Comparison of ENCODE assay signal across 11 cellular contexts in genomic region chr5:127206320-127207113, GRCh38.
DNase-seq lines count a peak whose midpoint lies in the region; ATAC-seq and TF ChIP-seq lines count a peak whose summit lies in the region.
"Had no signal": no experiment of that assay in that cellular context is flagged by ENCODE, and none has a peak within 500 bp of the region (broad histone marks: within the 10 kb centered on the region; RNA-seq: fewer than 3 reads in every experiment).

No MANE protein-coding gene starts in this region.

- no peak for TF ChIP-seq CTCF in astrocyte of the spinal cord (IDR thresholded peaks at IDR 0.05; ENCODE audit: low read depth, low read length)
- TF ChIP-seq CTCF in heart left ventricle (IDR thresholded peaks at IDR 0.05), result no peak

- peak; percentile 15 for DNase-seq in COR-L47 (lab: John Stamatoyannopoulos, UW)
- DNase-seq in MG63, result peak; percentile 53
- DNase-seq in astrocyte of the spinal cord (ENCODE audit: low read depth, low spot score), result peak; percentile 92
- peak; percentile 86 to 90 for DNase-seq in lung microvascular endothelial cell (ENCODE audit: low read depth in 2 of 2)
- DNase-seq in SIG-M5 (lab: John Stamatoyannopoulos, UW), result no peak
- no peak for DNase-seq in mesenteric fat pad (ENCODE audit: low spot score)
- no peak for DNase-seq in heart left ventricle
- DNase-seq: aorta, NCI-H524 treated with DMSO at 0.1 percent for 48 hours had no signal

- H3K9me3 ChIP-seq in MG63 (0 out of 2 replicates have a peak, but pooled peaks cover 3% of the 10 kb centered on the region), heart left ventricle (peaks cover 0 to 6% (median 0%) of the 10 kb centered on the region in 12 donors)

- ATAC-seq in heart left ventricle (no peak), HG02840 (IDR thresholded peaks at IDR 0.05; ENCODE audit: low FRiP score, unreplicated experiment) (no peak)

- TF ChIP-seq POLR2A in heart left ventricle (IDR thresholded peaks at IDR 0.05), result no peak

- no peak overlapping the region for H3K4me3 ChIP-seq in MG63
- no peak overlapping the region for H3K4me3 ChIP-seq in astrocyte of the spinal cord (ENCODE audit: low read depth, low read length)
- no peak overlapping the region for H3K4me3 ChIP-seq in heart left ventricle

- H3K36me3 ChIP-seq in MG63 (no peaks in the 10 kb centered on the region), heart left ventricle (no peaks in the 10 kb centered on the region)

- H3K27me3 ChIP-seq in MG63 (0 out of 2 replicates have a peak, but pooled peaks cover 2% of the 10 kb centered on the region), heart left ventricle (no peaks in the 10 kb centered on the region)

- 60 to 62% (median 60%) methylated on average over 4 of the region's 4 CpGs for WGBS in heart left ventricle, 4 donors

- intact Hi-C loops in heart left ventricle (cut with DNase I), result no loop called here

- H3K4me1 ChIP-seq in heart left ventricle, result no peaks in the 10 kb centered on the region
- H3K4me1 ChIP-seq: parathyroid adenoma had no signal

- in situ Hi-C loops in astrocyte of the spinal cord (cut with HindIII; ENCODE audit: low sequenced_read_pairs), result no loop called here

- H3K27ac ChIP-seq in heart left ventricle, result no peak overlapping the region
- H3K27ac ChIP-seq: parathyroid adenoma had no signal

Comparison
In these comparisons a context has a peak if more than half of its experiments do, and no peak if none do; other contexts are left out.
1. DNase-seq: peak in COR-L47 (single experiment), MG63 (single experiment), astrocyte of the spinal cord (single experiment) and lung microvascular endothelial cell (2 of 2); none in SIG-M5 (single experiment), mesenteric fat pad (single experiment) and heart left ventricle (0 of 5).